In genomic region chr6:166435574-166435973, GRCh38 we compare ENCODE assay signal across 10 cellular contexts.
A peak's percentile ranks its signal among the peaks of the same experiment; 100 is the strongest.
DNase-seq lines count a peak whose midpoint lies in the region; ATAC-seq and TF ChIP-seq lines count a peak whose summit lies in the region.
"Had no signal": no experiment of that assay in that cellular context is flagged by ENCODE, and none has a peak within 500 bp of the region (broad histone marks: within the 10 kb centered on the region; RNA-seq: fewer than 3 reads in every experiment).

No MANE protein-coding gene starts in this region.

- H3K4me3 ChIP-seq in SK-N-MC (peak overlapping the region; percentile 31), epithelial cell of esophagus (ENCODE audit: low read length) (no peak overlapping the region)
- H3K4me3 ChIP-seq: esophagus muscularis mucosa had no signal

- no peaks in the 10 kb centered on the region for H3K36me3 ChIP-seq in SK-N-MC (ENCODE audit: insufficient read depth, low read length)

- no peak for DNase-seq in activated CD4-positive, CD25-positive, alpha-beta regulatory T cell (lab: John Stamatoyannopoulos, UW)
- DNase-seq in SK-N-MC (ENCODE audit: low read depth, low spot score) = no peak
- DNase-seq in epithelial cell of esophagus (ENCODE audit: low read depth) = no peak
- DNase-seq in stimulated activated naive CD8-positive, alpha-beta T cell treated with anti-CD3 and anti-CD28 coated beads, Interleukin-15, amount 100 ng/mL, for 72 hours = no peak
- no peak for DNase-seq in pons (ENCODE audit: low spot score)
- DNase-seq in RKO (ENCODE audit: low spot score) = no peak
- DNase-seq: NCI-H1930 had no signal

- peak; percentile 31 for TF ChIP-seq CTCF in epithelial cell of esophagus (IDR thresholded peaks at IDR 0.05; ENCODE audit: insufficient read depth, low read depth, low read length, missing control alignments)

- H3K9me3 ChIP-seq in SK-N-MC (ENCODE audit: low read depth, low read length) = no peaks in the 10 kb centered on the region
- H3K9me3 ChIP-seq: esophagus muscularis mucosa had no signal

- no peak overlapping the region for H3K4me3 Mint-ChIP-seq in stimulated activated naive CD8-positive, alpha-beta T cell treated with anti-CD3 and anti-CD28 coated beads, Interleukin-15, amount 100 ng/mL, for 72 hours

- H3K27me3 Mint-ChIP-seq in stimulated activated naive CD8-positive, alpha-beta T cell treated with anti-CD3 and anti-CD28 coated beads, Interleukin-15, amount 100 ng/mL, for 72 hours = peaks cover 13% of the 10 kb centered on the region

- H3K9ac ChIP-seq in SK-N-MC (ENCODE audit: insufficient read length) = no peak overlapping the region

- peaks cover 25% of the 10 kb centered on the region for H3K4me1 Mint-ChIP-seq in stimulated activated naive CD8-positive, alpha-beta T cell treated with anti-CD3 and anti-CD28 coated beads, Interleukin-15, amount 100 ng/mL, for 72 hours

- H3K27ac Mint-ChIP-seq in stimulated activated naive CD8-positive, alpha-beta T cell treated with anti-CD3 and anti-CD28 coated beads, Interleukin-15, amount 100 ng/mL, for 72 hours = peak overlapping the region; percentile 33 to 80

- H3K27ac ChIP-seq in SK-N-MC = no peak overlapping the region
- H3K27ac ChIP-seq: esophagus muscularis mucosa had no signal

- peak; percentile 6 to 17 for ATAC-seq in activated CD4-positive, CD25-positive, alpha-beta regulatory T cell treated with anti-CD3 and anti-CD28 coated beads, Interleukin-2, amount 50 U/mL, for 24 hours
- peak; percentile 72 for ATAC-seq in stimulated activated naive CD8-positive, alpha-beta T cell treated with anti-CD3 and anti-CD28 coated beads, Interleukin-15, amount 100 ng/mL, for 72 hours
- no peak for ATAC-seq in GM18858 (IDR thresholded peaks at IDR 0.05; ENCODE audit: unreplicated experiment)

- H3K9me3 Mint-ChIP-seq in stimulated activated naive CD8-positive, alpha-beta T cell treated with anti-CD3 and anti-CD28 coated beads, Interleukin-15, amount 100 ng/mL, for 72 hours = no peaks in the 10 kb centered on the region
